Comparison of ENCODE assay signal across 22 cellular contexts in genomic region chr16:89893642-89894548, GRCh38.
"Had no signal": no experiment of that assay in that cellular context is flagged by ENCODE, and none has a peak within 500 bp of the region (broad histone marks: within the 10 kb centered on the region; RNA-seq: fewer than 3 reads in every experiment).

No MANE protein-coding gene starts in this region.

- H3K36me3 ChIP-seq: uterus had no signal

- H3K27ac ChIP-seq: gastroesophageal sphincter, heart left ventricle, tibial artery, uterus, VCaP had no signal

- DNase-seq: activated CD4-positive, CD25-positive, alpha-beta regulatory T cell treated with anti-CD3 and anti-CD28 coated beads, Interleukin-2, amount 50 U/mL, for 72 hours; activated CD8-positive, alpha-beta memory T cell treated with anti-CD3 and anti-CD28 coated beads for 24 hours; activated CD8-positive, alpha-beta memory T cell treated with anti-CD3 and anti-CD28 coated beads, Interleukin-2, amount 50 U/mL, for 48 hours; activated effector memory CD4-positive, alpha-beta T cell treated with anti-CD3 and anti-CD28 coated beads, Interleukin-2, amount 50 U/mL, for 16 hours; activated naive CD4-positive, alpha-beta T cell treated with anti-CD3 and anti-CD28 coated beads, Interleukin-2, amount 50 U/mL, for 16 hours; activated T-cell treated with anti-CD3 and anti-CD28 coated beads, Interleukin-2, amount 50 U/mL, for 48 hours; aorta; cerebellar nuclear complex; effector CD8-positive, alpha-beta T cell; heart left ventricle; occipital lobe; retina; stimulated activated CD4-positive, alpha-beta T cell treated with anti-CD3 and anti-CD28 coated beads, Interleukin-12 subunit alpha, Interleukin-12 subunit beta, amount 100 ng/mL, for 4 hours; stimulated activated CD4-positive, alpha-beta T cell treated with anti-CD3 and anti-CD28 coated beads, Interleukin-1b, Interleukin-23, amount 100 ng/mL, for 48 hours; stimulated activated naive CD8-positive, alpha-beta T cell treated with anti-CD3 and anti-CD28 coated beads, Interleukin-15, Interleukin-2, amounts not matched to agents 100 U/mL and 50 U/mL, for 24 hours; substantia nigra; T-helper 2 cell; tibial artery had no signal

- H3K4me1 ChIP-seq: gastroesophageal sphincter, tibial artery, uterus had no signal

- H3K4me3 ChIP-seq: gastroesophageal sphincter, heart left ventricle, lung, tibial artery, uterus had no signal

- H3K9me3 ChIP-seq: gastroesophageal sphincter, heart left ventricle, tibial artery, uterus had no signal

- H3K27me3 ChIP-seq: gastroesophageal sphincter, heart left ventricle, tibial artery, uterus had no signal
